11 cellular contexts compared by ENCODE assay signal in genomic region chr6:80438728-80439127, GRCh38.
DNase-seq lines count a peak whose midpoint lies in the region; ATAC-seq, FAIRE-seq and TF ChIP-seq lines count a peak whose summit lies in the region.
"Had no signal": no experiment of that assay in that cellular context is flagged by ENCODE, and none has a peak within 500 bp of the region (broad histone marks: within the 10 kb centered on the region; RNA-seq: fewer than 3 reads in every experiment).

No MANE protein-coding gene starts in this region.

- H3K79me2 ChIP-seq in keratinocyte (ENCODE audit: control insufficient read depth, insufficient read depth, low read length), result no peaks in the 10 kb centered on the region

- H3K4me2 ChIP-seq in keratinocyte (ENCODE audit: control insufficient read depth, extremely low read depth, insufficient read depth, low read depth, low read length), result peak overlapping the region; percentile 57

- dilution Hi-C loops in keratinocyte (cut with MboI; ENCODE audit: extremely low pct_ligation_motif_present, low sequenced_read_pairs), result no loop called here

- no peak for TF ChIP-seq CTCF in AG04449 (IDR thresholded peaks at IDR 0.05; ENCODE audit: insufficient read depth, low read length, missing control alignments)
- no peak for TF ChIP-seq CTCF in keratinocyte (optimal IDR thresholded peaks at IDR 0.05 in 1 of 3, IDR thresholded peaks at IDR 0.05 in 1 of 3, conservative IDR thresholded peaks at IDR 0.05 in 1 of 3; ENCODE audit: extremely low read depth in 1 of 3, insufficient read depth in 2 of 3, low read length in 3 of 3)

- ATAC-seq in GM19452 (IDR thresholded peaks at IDR 0.05; ENCODE audit: unreplicated experiment), result no peak
- ATAC-seq in HG03442 (IDR thresholded peaks at IDR 0.05; ENCODE audit: unreplicated experiment), result no peak

- peak overlapping the region; percentile 3 for H3K9ac ChIP-seq in keratinocyte (ENCODE audit: control insufficient read depth, extremely low read depth, insufficient read depth, low read length)

- POLR2A ChIA-PET in AG04449 (lab: Yijun Ruan, JAX), result interaction anchor here (1.1 to 1.7 kb wide), 3 partner anchors 14 to 1314 kb away, joined by 3 to 12 read pairs (median 6); partner anchors contain the start of gene TENT5A

- H3K27ac ChIP-seq in keratinocyte (ENCODE audit: control insufficient read depth, insufficient read depth, low read length) (peak overlapping the region; percentile 71), caudate nucleus (ENCODE audit: low read depth, low read length) (no peak overlapping the region)

- H3K9me3 ChIP-seq in keratinocyte (ENCODE audit: control insufficient read depth, low read depth, low read length), result no peaks in the 10 kb centered on the region
- H3K9me3 ChIP-seq: colonic mucosa had no signal

- no peaks in the 10 kb centered on the region for H3K9me1 ChIP-seq in keratinocyte (ENCODE audit: control insufficient read depth, extremely low read depth, insufficient read depth, low read length)

- no peaks in the 10 kb centered on the region for H4K20me1 ChIP-seq in keratinocyte (ENCODE audit: control insufficient read depth, extremely low read depth, insufficient read depth, low read length)

- CTCF ChIA-PET in AG04449 (lab: Yijun Ruan, JAX), result interaction anchor here (1.0 to 1.9 kb wide), 3 partner anchors 13 to 225 kb away, joined by 3 to 8 read pairs (median 4); no protein-coding TSS in a partner anchor

- H3K4me3 ChIP-seq in AG04449 (ENCODE audit: low read depth, low read length), result no peak overlapping the region
- peak overlapping the region in 1 of 3 experiments; percentile 25 for H3K4me3 ChIP-seq in keratinocyte (ENCODE audit: control insufficient read depth in 2 of 3, extremely low read depth in 1 of 3, insufficient read depth in 2 of 3, low read depth in 1 of 3, low read length in 3 of 3)
- H3K4me3 ChIP-seq: colonic mucosa had no signal

- H2AFZ ChIP-seq in keratinocyte (ENCODE audit: control insufficient read depth, low read length), result no peak overlapping the region

- no peaks in the 10 kb centered on the region for H3K27me3 ChIP-seq in keratinocyte (ENCODE audit: control insufficient read depth, extremely low read depth, insufficient read depth, low read length)
- H3K27me3 ChIP-seq: colonic mucosa had no signal

- peaks cover 31% of the 10 kb centered on the region for H3K4me1 ChIP-seq in keratinocyte (ENCODE audit: control insufficient read depth, extremely low read depth, insufficient read depth, low read length)
- H3K4me1 ChIP-seq: colonic mucosa had no signal

- H3K36me3 ChIP-seq in keratinocyte (ENCODE audit: control insufficient read depth in 2 of 2, extremely low read depth in 1 of 2, insufficient read depth in 2 of 2, low read length in 2 of 2), result no peaks in the 10 kb centered on the region
- H3K36me3 ChIP-seq: colonic mucosa had no signal

- FAIRE-seq in keratinocyte (lab: Jason Lieb, UNC), result peak; percentile 99
- FAIRE-seq: GM18507 had no signal

- DNase-seq in AG04449 (ENCODE audit: low read depth, low spot score), result peak; percentile 71
- peak; percentile 85 for DNase-seq in HS-5 (ENCODE audit: low read depth)
- DNase-seq in amniotic epithelial cell (ENCODE audit: low read depth), result peak; percentile 58
- DNase-seq in keratinocyte (ENCODE audit: low read depth, low spot score), result peak; percentile 81
- DNase-seq in NOMO-1 treated with dmso at 0.1 percent for 144 hours (lab: John Stamatoyannopoulos, UW; ENCODE audit: unreplicated experiment), result no peak
- no peak for DNase-seq in caudate nucleus (lab: John Stamatoyannopoulos, UW)
- DNase-seq: CD4-positive, alpha-beta T cell; colonic mucosa had no signal

Comparison
In these comparisons a context has a peak if more than half of its experiments do, and no peak if none do; other contexts are left out.
1. DNase-seq: peak in AG04449 (single experiment), HS-5 (single experiment), amniotic epithelial cell (single experiment) and keratinocyte (single experiment); none in NOMO-1 treated with dmso at 0.1 percent for 144 hours (single experiment) and caudate nucleus (0 of 61).